ENCODE assay signal across 8 cellular contexts in genomic region chr2:44578401-44579135, GRCh38.
DNase-seq lines count a peak whose midpoint lies in the region; ATAC-seq, FAIRE-seq and TF ChIP-seq lines count a peak whose summit lies in the region.

No MANE protein-coding gene starts in this region.

- 81 to 86% methylated on average over 3 of the region's 3 CpGs for WGBS in pancreas, 2 donors

- TF ChIP-seq CTCF in pancreas (IDR thresholded peaks at IDR 0.05) (no peak), GM23338 (conservative IDR thresholded peaks at IDR 0.05; ENCODE audit: low read depth in 2 of 2) (no peak), kidney (IDR thresholded peaks at IDR 0.05; ENCODE audit: borderline replicate concordance, extremely low read depth, insufficient read depth) (no peak)

- no peaks in the 10 kb centered on the region for H3K9me2 ChIP-seq in GM23338 (ENCODE audit: insufficient read depth)

- H3K27ac ChIP-seq in pancreas (no peak overlapping the region), GM23338 (ENCODE audit: low read depth) (no peak overlapping the region), kidney (ENCODE audit: low read depth in 2 of 2, low read length in 2 of 2) (no peak overlapping the region)

- H3K4me3 ChIP-seq in pancreas (no peak overlapping the region), GM23338 (no peak overlapping the region), kidney (ENCODE audit: low read length in 2 of 2) (no peak overlapping the region)

- intact Hi-C loops in pancreas (cut with DNase I), result no loop called here
- intact Hi-C loops in kidney (cut with DNase I), result no loop called here

- peaks cover 0 to 7% (median 0%) of the 10 kb centered on the region in 3 donors for H3K4me1 ChIP-seq in pancreas
- H3K4me1 ChIP-seq in GM23338 (ENCODE audit: insufficient read depth), result no peaks in the 10 kb centered on the region
- H3K4me1 ChIP-seq in kidney (ENCODE audit: control insufficient read depth in 1 of 2, insufficient read depth in 1 of 2, low read depth in 1 of 2, low read length in 2 of 2), result peaks cover 0 to 2% of the 10 kb centered on the region in 2 donors

- no peak overlapping the region for H3K9ac ChIP-seq in kidney (ENCODE audit: low read length in 2 of 2)

- H3K27ac Mint-ChIP-seq in activated T-helper 17 cell treated with anti-CD3 and anti-CD28 coated beads, Interleukin-2, amount 50 U/mL, for 72 hours, result peak overlapping the region; percentile 71
- H3K27ac Mint-ChIP-seq in GM23338, result no peak overlapping the region

- no peaks in the 10 kb centered on the region for H3K36me3 Mint-ChIP-seq in activated T-helper 17 cell treated with anti-CD3 and anti-CD28 coated beads, Interleukin-2, amount 50 U/mL, for 72 hours (ENCODE audit: low read depth)
- H3K36me3 Mint-ChIP-seq in GM23338 (ENCODE audit: low read depth), result no peaks in the 10 kb centered on the region

- no peaks in the 10 kb centered on the region for H3K36me3 ChIP-seq in pancreas
- H3K36me3 ChIP-seq in GM23338 (ENCODE audit: insufficient read depth), result no peaks in the 10 kb centered on the region
- H3K36me3 ChIP-seq in kidney (ENCODE audit: control insufficient read depth in 1 of 2, insufficient read depth in 2 of 2, low read length in 2 of 2), result no peaks in the 10 kb centered on the region

- H2AFZ ChIP-seq in GM23338, result no peak overlapping the region

- H3K79me2 ChIP-seq in GM23338 (replicated peaks; ENCODE audit: insufficient read depth), result no peaks in the 10 kb centered on the region

- no peaks in the 10 kb centered on the region for H3K27me3 Mint-ChIP-seq in activated T-helper 17 cell treated with anti-CD3 and anti-CD28 coated beads, Interleukin-2, amount 50 U/mL, for 72 hours
- no peaks in the 10 kb centered on the region for H3K27me3 Mint-ChIP-seq in GM23338 (ENCODE audit: insufficient read depth, low read depth, poor library complexity)

- peak overlapping the region; percentile 49 for H3K4me3 Mint-ChIP-seq in activated T-helper 17 cell treated with anti-CD3 and anti-CD28 coated beads, Interleukin-2, amount 50 U/mL, for 72 hours
- H3K4me3 Mint-ChIP-seq in GM23338, result no peak overlapping the region

- FAIRE-seq in pancreas (lab: Jason Lieb, UNC), result no peak
- no peak for FAIRE-seq in kidney (lab: Jason Lieb, UNC)

- no peak overlapping the region for H3K4me2 ChIP-seq in GM23338

- H3K27me3 ChIP-seq in pancreas, result no peaks in the 10 kb centered on the region
- H3K27me3 ChIP-seq in GM23338 (ENCODE audit: insufficient read depth), result no peaks in the 10 kb centered on the region

- ATAC-seq in GM18517 (IDR thresholded peaks at IDR 0.05; ENCODE audit: unreplicated experiment) (peak; percentile 67), HG03135 (IDR thresholded peaks at IDR 0.05; ENCODE audit: unreplicated experiment) (peak; percentile 44), pancreas (peak in 3 of 4 donors; percentile 9 to 50 (median 39)), GM18502 (IDR thresholded peaks at IDR 0.05; ENCODE audit: poor library complexity, unreplicated experiment) (no peak), GM23338 (no peak)
- peak; percentile 98 for ATAC-seq in activated T-helper 17 cell treated with anti-CD3 and anti-CD28 coated beads, Interleukin-2, amount 50 U/mL, for 72 hours (replicated peaks)

- no peaks in the 10 kb centered on the region for H3F3A ChIP-seq in GM23338 (replicated peaks; ENCODE audit: low read depth)

- H3K9me3 ChIP-seq in pancreas, result no peaks in the 10 kb centered on the region
- no peaks in the 10 kb centered on the region for H3K9me3 ChIP-seq in kidney (ENCODE audit: control insufficient read depth in 1 of 2, low read length in 2 of 2)

- H3K9me3 Mint-ChIP-seq in activated T-helper 17 cell treated with anti-CD3 and anti-CD28 coated beads, Interleukin-2, amount 50 U/mL, for 72 hours, result no peaks in the 10 kb centered on the region
- H3K9me3 Mint-ChIP-seq in GM23338, result no peaks in the 10 kb centered on the region

- H4K20me1 ChIP-seq in GM23338 (replicated peaks; ENCODE audit: insufficient read depth), result no peaks in the 10 kb centered on the region

- DNase-seq in pancreas, result no peak
- no peak for DNase-seq in GM23338 (ENCODE audit: low spot score)
- no peak for DNase-seq in kidney
- no peak for DNase-seq in NCI-H510A (lab: John Stamatoyannopoulos, UW)

- peaks cover 13% of the 10 kb centered on the region for H3K4me1 Mint-ChIP-seq in activated T-helper 17 cell treated with anti-CD3 and anti-CD28 coated beads, Interleukin-2, amount 50 U/mL, for 72 hours
- H3K4me1 Mint-ChIP-seq in GM23338, result peaks cover 7% of the 10 kb centered on the region

TF ChIP-seq in GM23338, 12 proteins besides CTCF, POLR2A, EP300 and RAD21 (continues in another document):
- TF ChIP-seq REST (IDR thresholded peaks at IDR 0.05; ENCODE audit: unreplicated experiment), result no peak
- no peak for TF ChIP-seq STAT1 (IDR thresholded peaks at IDR 0.05; ENCODE audit: unreplicated experiment)
- TF ChIP-seq EZH2 (IDR thresholded peaks at IDR 0.05; ENCODE audit: low read depth, unreplicated experiment), result no peak
- no peak for TF ChIP-seq POLR2AphosphoS5 (IDR thresholded peaks at IDR 0.05; ENCODE audit: low read depth)
- TF ChIP-seq ZNF331 (CRISPR knock-in tag; IDR thresholded peaks at IDR 0.05; ENCODE audit: low read depth), result no peak
- TF ChIP-seq EZH2phosphoT487 (IDR thresholded peaks at IDR 0.05; ENCODE audit: unreplicated experiment), result no peak
- no peak for TF ChIP-seq CREB1 (CRISPR knock-in tag; IDR thresholded peaks at IDR 0.05; ENCODE audit: low read depth)
- no peak for TF ChIP-seq ETS1 (IDR thresholded peaks at IDR 0.05)
- TF ChIP-seq JUNB (IDR thresholded peaks at IDR 0.05; ENCODE audit: unreplicated experiment), result no peak
- no peak for TF ChIP-seq ZNF114 (CRISPR knock-in tag; IDR thresholded peaks at IDR 0.05)
- no peak for TF ChIP-seq NANOG (IDR thresholded peaks at IDR 0.05; ENCODE audit: borderline replicate concordance)

Comparison
In these comparisons a context has a peak if more than half of its experiments do, and no peak if none do; other contexts are left out.
1. ATAC-seq: peak in GM18517 (single experiment), HG03135 (single experiment), activated T-helper 17 cell treated with anti-CD3 and anti-CD28 coated beads, Interleukin-2, amount 50 U/mL, for 72 hours (single experiment) and pancreas (3 of 4); none in GM18502 (single experiment) and GM23338 (single experiment).